In genomic region chr10:66538908-66539307, GRCh38 we compare ENCODE assay signal across 29 cellular contexts.
"Had no signal": no experiment of that assay in that cellular context is flagged by ENCODE, and none has a peak within 500 bp of the region (broad histone marks: within the 10 kb centered on the region; RNA-seq: fewer than 3 reads in every experiment).

No MANE protein-coding gene starts in this region.

- H3K9me3 Mint-ChIP-seq: neural crest cell had no signal

- H3K4me3 Mint-ChIP-seq: activated B cell treated with CpG ODN at 0.5 μM for 24 hours; activated CD8-positive, alpha-beta memory T cell treated with anti-CD3 and anti-CD28 coated beads, Interleukin-2, amount 10 ng/mL, durations not matched to agents 7 days and 5 days; activated CD8-positive, alpha-beta T cell treated with anti-CD3 and anti-CD28 coated beads, Interleukin-2, amount 10 ng/mL, durations not matched to agents 7 days and 5 days; activated naive CD4-positive, alpha-beta T cell treated with anti-CD3 and anti-CD28 coated beads, Interleukin-2, amount 50 U/mL, for 24 hours; mesothelial cell of epicardium; naive thymus-derived CD4-positive, alpha-beta T cell; neural crest cell; T-helper 2 cell treated with Interferon-gamma antibody and Interleukin-4, amounts not matched to agents 5 μg/mL and 100 μg/mL, for 36 hours had no signal

- H3K27ac ChIP-seq: coronary artery, dorsolateral prefrontal cortex, pancreas, prostate gland, spleen, suprapubic skin, tibial artery, upper lobe of right lung had no signal

- H3K27me3 Mint-ChIP-seq: activated B cell treated with CpG ODN at 0.5 μM for 24 hours; activated CD8-positive, alpha-beta memory T cell treated with anti-CD3 and anti-CD28 coated beads, Interleukin-2, amount 10 ng/mL, durations not matched to agents 7 days and 5 days; activated naive CD4-positive, alpha-beta T cell treated with anti-CD3 and anti-CD28 coated beads, Interleukin-2, amount 50 U/mL, for 24 hours; naive thymus-derived CD4-positive, alpha-beta T cell had no signal

- ATAC-seq: activated CD8-positive, alpha-beta memory T cell treated with anti-CD3 and anti-CD28 coated beads, Interleukin-2, amount 10 ng/mL, durations not matched to agents 7 days and 5 days; activated CD8-positive, alpha-beta T cell treated with anti-CD3 and anti-CD28 coated beads, Interleukin-2, amount 10 ng/mL, durations not matched to agents 7 days and 5 days; body of pancreas; esophagus mucosa; naive thymus-derived CD4-positive, alpha-beta T cell; upper lobe of right lung had no signal

- H3K27ac Mint-ChIP-seq: activated B cell treated with CpG ODN at 0.5 μM for 24 hours; activated CD8-positive, alpha-beta memory T cell treated with anti-CD3 and anti-CD28 coated beads, Interleukin-2, amount 10 ng/mL, durations not matched to agents 7 days and 5 days; activated CD8-positive, alpha-beta T cell treated with anti-CD3 and anti-CD28 coated beads, Interleukin-2, amount 10 ng/mL, durations not matched to agents 7 days and 5 days; activated naive CD4-positive, alpha-beta T cell treated with anti-CD3 and anti-CD28 coated beads, Interleukin-2, amount 50 U/mL, for 24 hours; activated T-helper 2 cell treated with anti-CD3 and anti-CD28 coated beads, Interferon-gamma antibody, Interleukin-2, Interleukin-4, amounts not matched to agents 10 μg/mL and 5 μg/mL and 100 μg/mL, durations not matched to agents 14 hours and 24 hours and 36 hours; mesothelial cell of epicardium; naive thymus-derived CD4-positive, alpha-beta T cell; T-helper 2 cell treated with Interferon-gamma antibody and Interleukin-4, amounts not matched to agents 5 μg/mL and 100 μg/mL, for 36 hours had no signal

- DNase-seq: activated B cell treated with CpG ODN at 0.5 μM for 24 hours; activated CD4-positive, alpha-beta T cell treated with anti-CD3 and anti-CD28 coated beads, Interleukin-2, amount 50 U/mL, for 1 hour; activated CD8-positive, alpha-beta memory T cell treated with anti-CD3 and anti-CD28 coated beads, Interleukin-2, amount 10 ng/mL, durations not matched to agents 7 days and 5 days; activated CD8-positive, alpha-beta T cell treated with anti-CD3 and anti-CD28 coated beads, Interleukin-2, amount 10 ng/mL, durations not matched to agents 7 days and 5 days; activated T-cell treated with anti-CD3 and anti-CD28 coated beads, Interleukin-2, amount 50 U/mL, for 48 hours; dorsolateral prefrontal cortex; effector memory CD4-positive, alpha-beta T cell; foreskin fibroblast; head of caudate nucleus; mammary epithelial cell; naive thymus-derived CD4-positive, alpha-beta T cell; nucleus accumbens; pancreas; retina; spleen; stimulated activated naive CD4-positive, alpha-beta T cell; T-helper 1 cell; tibial artery; upper lobe of right lung had no signal

- H3K9me3 ChIP-seq: body of pancreas, pancreas, prostate gland, suprapubic skin, tibial artery, upper lobe of right lung had no signal

- H3K4me3 ChIP-seq: body of pancreas, coronary artery, dorsolateral prefrontal cortex, pancreas, prostate gland, spleen, suprapubic skin, tibial artery, upper lobe of right lung had no signal

- H3K36me3 Mint-ChIP-seq: activated CD8-positive, alpha-beta memory T cell treated with anti-CD3 and anti-CD28 coated beads, Interleukin-2, amount 10 ng/mL, durations not matched to agents 7 days and 5 days; activated naive CD4-positive, alpha-beta T cell treated with anti-CD3 and anti-CD28 coated beads, Interleukin-2, amount 50 U/mL, for 24 hours; mesothelial cell of epicardium; naive thymus-derived CD4-positive, alpha-beta T cell had no signal

- H3K36me3 ChIP-seq: pancreas, spleen, suprapubic skin, tibial artery, upper lobe of right lung had no signal

- H3K4me1 Mint-ChIP-seq: activated B cell treated with CpG ODN at 0.5 μM for 24 hours; activated CD8-positive, alpha-beta memory T cell treated with anti-CD3 and anti-CD28 coated beads, Interleukin-2, amount 10 ng/mL, durations not matched to agents 7 days and 5 days; activated naive CD4-positive, alpha-beta T cell treated with anti-CD3 and anti-CD28 coated beads, Interleukin-2, amount 50 U/mL, for 24 hours; naive thymus-derived CD4-positive, alpha-beta T cell; neural crest cell had no signal

- H3K4me1 ChIP-seq: prostate gland, spleen, suprapubic skin, tibial artery, upper lobe of right lung had no signal

- H3K27me3 ChIP-seq: body of pancreas, dorsolateral prefrontal cortex, pancreas, spleen, suprapubic skin, tibial artery, upper lobe of right lung had no signal
